In the genomic region with DNA sequence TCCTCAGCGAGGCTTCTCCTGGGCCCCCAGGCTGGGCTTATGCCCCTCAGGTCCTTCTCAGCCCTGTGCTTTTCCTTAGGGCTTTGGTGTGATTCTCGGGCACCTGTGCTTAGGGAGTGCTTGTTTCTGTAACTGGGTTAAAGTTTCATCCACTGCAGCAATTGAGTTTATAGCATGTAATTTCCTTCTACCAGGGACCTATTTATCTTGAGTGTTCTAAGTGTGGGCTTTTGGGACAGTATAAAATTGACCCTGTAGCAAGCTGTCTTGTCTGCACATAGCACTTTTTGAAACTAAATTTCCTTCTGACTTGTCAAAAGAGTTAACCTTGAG, we compare ENCODE assay signal across 18 cellular contexts. TPM values are rescaled to one million over a fixed set of nuclear protein-coding genes. Genes with fewer than 3 reads are reported as not detected.
DNase-seq lines count a peak whose midpoint lies in the region; ATAC-seq, FAIRE-seq and TF ChIP-seq lines count a peak whose summit lies in the region.
"Had no signal": no experiment of that assay in that cellular context is flagged by ENCODE, and none has a peak within 500 bp of the region (broad histone marks: within the 10 kb centered on the region; RNA-seq: fewer than 3 reads in every experiment).

No MANE protein-coding gene starts in this region.

- H3K27me3 Mint-ChIP-seq in activated naive CD4-positive, alpha-beta T cell treated with anti-CD3 and anti-CD28 coated beads, Interleukin-2, amount 50 U/mL, for 24 hours, result no peaks in the 10 kb centered on the region
- no peaks in the 10 kb centered on the region for H3K27me3 Mint-ChIP-seq in natural killer cell (ENCODE audit: low read depth in 2 of 2)
- H3K27me3 Mint-ChIP-seq: activated CD4-positive, alpha-beta T cell treated with anti-CD3 and anti-CD28 coated beads, Interleukin-2, amount 10 ng/mL, durations not matched to agents 24 days and 14 days; naive B cell had no signal

- no peak for ATAC-seq in K562
- no peak for ATAC-seq in natural killer cell

- TF ChIP-seq RAD21 in K562 (CRISPR knock-in tag; conservative IDR thresholded peaks at IDR 0.05 in 1 of 2, IDR thresholded peaks at IDR 0.05 in 1 of 2), result no peak

- H3K4me2 ChIP-seq in K562 (ENCODE audit: insufficient read depth, low read length), result no peak overlapping the region

- H3K9me1 ChIP-seq in K562 (ENCODE audit: control insufficient read depth, insufficient read depth, low read length), result no peaks in the 10 kb centered on the region

- no TSS peak for BruUV-seq in K562 (replicated peaks; lab: Mats Ljungman, UMichigan)

- H3K27ac ChIP-seq in K562 (ENCODE audit: extremely low read depth, low read depth, low read length), result peak overlapping the region; percentile 22; the same call in 1 of the 3 replicates
- no peak overlapping the region for H3K27ac ChIP-seq in coronary artery
- H3K27ac ChIP-seq in left ventricle myocardium inferior (replicated peaks), result no peak overlapping the region

- no peaks in the 10 kb centered on the region for H3K27me3 ChIP-seq in K562 (ENCODE audit: control insufficient read depth in 2 of 2, insufficient read depth in 2 of 2, low read length in 2 of 2)
- H3K27me3 ChIP-seq in left ventricle myocardium inferior (ENCODE audit: low read depth), result no peaks in the 10 kb centered on the region
- H3K27me3 ChIP-seq: adrenal gland, cardiac muscle cell had no signal

- H3K79me2 ChIP-seq in K562 (ENCODE audit: control insufficient read depth, insufficient read depth, low read length), result peaks cover 97% of the 10 kb centered on the region

- in situ Hi-C loops in K562 (cut with MboI), result no loop called here

- POLR2A ChIA-PET in K562 (lab: Yijun Ruan, JAX), result interaction anchor here (1.3 kb wide), 1 partner anchor 11 kb away, joined by 3 read pairs; no protein-coding TSS in a partner anchor

- H3K27ac Mint-ChIP-seq in activated naive CD4-positive, alpha-beta T cell treated with anti-CD3 and anti-CD28 coated beads, Interleukin-2, amount 50 U/mL, for 24 hours, result peak overlapping the region; percentile 55
- H3K27ac Mint-ChIP-seq in natural killer cell, result peak overlapping the region; percentile 95 to 98

- 0 out of 4 replicates have a peak overlapping the region, but pooled peaks of 1 of the 2 experiments have one; percentile 15 for H3K9ac ChIP-seq in K562 (ENCODE audit: insufficient read depth in 1 of 2, low read depth in 2 of 2, low read length in 2 of 2)

- H3K36me3 ChIP-seq in K562 (ENCODE audit: control insufficient read depth, insufficient read depth, low read length) (peaks cover 54% of the 10 kb centered on the region), left ventricle myocardium inferior (peaks cover 3% of the 10 kb centered on the region)
- H3K36me3 ChIP-seq: adrenal gland, cardiac muscle cell had no signal

- CTCF ChIA-PET in K562 (lab: Yijun Ruan, JAX; ENCODE audit: low intra/inter-chr PET ratio), result no interaction called here

- TF ChIP-seq EP300 in K562 (IDR thresholded peaks at IDR 0.05; ENCODE audit: low read length), result no peak

- H3K4me1 Mint-ChIP-seq in activated naive CD4-positive, alpha-beta T cell treated with anti-CD3 and anti-CD28 coated beads, Interleukin-2, amount 50 U/mL, for 24 hours, result peaks cover 68% of the 10 kb centered on the region
- H3K4me1 Mint-ChIP-seq in natural killer cell, result peaks cover 58 to 59% of the 10 kb centered on the region in 2 donors

- H3K9me3 ChIP-seq in K562 (replicated peaks; ENCODE audit: control insufficient read depth, insufficient read depth, low read depth, low read length) (no peaks in the 10 kb centered on the region), left ventricle myocardium inferior (replicated peaks) (no peaks in the 10 kb centered on the region)
- H3K9me3 ChIP-seq: adrenal gland had no signal

- H3K4me1 ChIP-seq in K562 (replicated peaks in 1 of 2; ENCODE audit: control insufficient read depth in 2 of 2, insufficient read depth in 2 of 2, low read length in 2 of 2), result peaks cover 2 to 14% of the 10 kb centered on the region in 2 experiments; a peak in 3 of 5 replicates
- H3K4me1 ChIP-seq in left ventricle myocardium inferior, result peaks cover 58% of the 10 kb centered on the region

- TF ChIP-seq CTCF in K562 (IDR thresholded peaks at IDR 0.05 in 2 of 3, conservative IDR thresholded peaks at IDR 0.05 in 1 of 3; ENCODE audit: insufficient read depth in 2 of 3, low read depth in 1 of 3, low read length in 3 of 3) (no peak), natural killer cell (IDR thresholded peaks at IDR 0.05) (no peak), coronary artery (IDR thresholded peaks at IDR 0.05) (no peak), left ventricle myocardium inferior (IDR thresholded peaks at IDR 0.05; ENCODE audit: borderline replicate concordance) (no peak)

- H4K20me1 ChIP-seq in K562 (replicated peaks; ENCODE audit: control insufficient read depth, insufficient read depth, low read length), result peaks cover 41% of the 10 kb centered on the region

- H3K36me3 Mint-ChIP-seq in activated naive CD4-positive, alpha-beta T cell treated with anti-CD3 and anti-CD28 coated beads, Interleukin-2, amount 50 U/mL, for 24 hours, result no peaks in the 10 kb centered on the region
- H3K36me3 Mint-ChIP-seq in natural killer cell, result no peaks in the 10 kb centered on the region
- H3K36me3 Mint-ChIP-seq: naive B cell had no signal

- TF ChIP-seq POLR2A in K562 (conservative IDR thresholded peaks at IDR 0.05), result no peak

- no peak overlapping the region for H3K4me3 Mint-ChIP-seq in activated naive CD4-positive, alpha-beta T cell treated with anti-CD3 and anti-CD28 coated beads, Interleukin-2, amount 50 U/mL, for 24 hours
- H3K4me3 Mint-ChIP-seq in natural killer cell, result peak overlapping the region; percentile 97
- H3K4me3 Mint-ChIP-seq: activated CD4-positive, alpha-beta T cell treated with anti-CD3 and anti-CD28 coated beads, Interleukin-2, amount 10 ng/mL, durations not matched to agents 24 days and 14 days; naive B cell had no signal

- no peak overlapping the region for H2AFZ ChIP-seq in K562 (ENCODE audit: low read depth, low read length)

- intact Hi-C loops in K562 (cut with micrococcal nuclease) (no loop called here), natural killer cell (cut with micrococcal nuclease) (loop anchor here (5.0 kb wide), 1 partner anchor 34 kb away; no protein-coding TSS in a partner anchor), left ventricle myocardium inferior (cut with micrococcal nuclease) (no loop called here)

- FAIRE-seq in K562 (lab: Jason Lieb, UNC), result no peak
- FAIRE-seq: GM18507 had no signal

- 92% methylated on average over 2 of the region's 2 CpGs for WGBS in K562 (ENCODE audit: insufficient coverage, low coverage, missing lambda C conversion rate)

- no peaks in the 10 kb centered on the region for H3K9me3 Mint-ChIP-seq in activated naive CD4-positive, alpha-beta T cell treated with anti-CD3 and anti-CD28 coated beads, Interleukin-2, amount 50 U/mL, for 24 hours
- no peaks in the 10 kb centered on the region for H3K9me3 Mint-ChIP-seq in natural killer cell
- H3K9me3 Mint-ChIP-seq: activated CD4-positive, alpha-beta T cell treated with anti-CD3 and anti-CD28 coated beads, Interleukin-2, amount 10 ng/mL, durations not matched to agents 24 days and 14 days; naive B cell had no signal

- DNase-seq in activated naive CD4-positive, alpha-beta T cell treated with Interleukin-2 at 50 U/mL for 16 hours, result no peak
- DNase-seq in K562 (ENCODE audit: extremely low read depth in 1 of 4, low spot score in 3 of 4), result no peak
- no peak for DNase-seq in natural killer cell
- DNase-seq in glomerular visceral epithelial cell (ENCODE audit: extremely low spot score), result no peak
- DNase-seq in coronary artery (ENCODE audit: low spot score), result no peak
- DNase-seq in hepatic stellate cell (ENCODE audit: low spot score), result no peak
- DNase-seq in left ventricle myocardium inferior, result no peak
- DNase-seq: activated CD4-positive, alpha-beta T cell treated with anti-CD3 and anti-CD28 coated beads, Interleukin-2, amount 10 ng/mL, durations not matched to agents 24 days and 14 days; adrenal gland; COR-L47; glutamatergic neuron; HCEC 1CT; IMR-90; naive B cell had no signal

- H3K4me3 ChIP-seq in K562 (no peak overlapping the region), coronary artery (no peak overlapping the region), left ventricle myocardium inferior (no peak overlapping the region)
- H3K4me3 ChIP-seq: adrenal gland, cardiac muscle cell, lung had no signal

TF ChIP-seq in K562, 482 proteins besides CTCF, POLR2A, EP300 and RAD21 (continues in another document):
- TF ChIP-seq E2F3 (CRISPR knock-in tag; IDR thresholded peaks at IDR 0.05) (no peak), PTRF (tag; IDR thresholded peaks at IDR 0.05) (no peak)

RNA-seq across cellular contexts. Expression of a gene that starts 47.6 kb away (rescaled TPM):
- 64.2 and 71.9 TPM in 2 replicates for total RNA-seq in K562 (2011; cell fraction: chromatin; rRNA removed; ENCODE audit: low replicate concordance)
- total RNA-seq in K562 (2011; cell fraction: nucleolus; rRNA removed), result 40.3 and 42.0 TPM in 2 replicates
- total RNA-seq in K562 (2011; cell fraction: nucleoplasm; rRNA removed), result 44.1 and 58.8 TPM in 2 replicates
- total RNA-seq in K562 (2014; rRNA removed) (114 and 141 TPM in 2 replicates), K562 (2014; rRNA removed; fragmentation: Illumina TruSeq; extraction: Trizol) (36.3 and 39.2 TPM in 2 replicates), K562 (2015; rRNA removed; fragmentation: Illumina TruSeq; extraction: Trizol) (61.2 and 65.5 TPM in 2 replicates), K562 (2021) (215 and 226 TPM in 2 replicates), natural killer cell (100 to 1,000 TPM; 209 to 232 (median 230) TPM), left ventricle myocardium inferior (24.1 TPM)
- polyA plus RNA-seq in K562 (2011; rRNA removed) (25.4 and 33.0 TPM in 2 replicates), K562 (2014; fragmentation: Illumina TruSeq; extraction: Trizol) (44.2 and 80.9 TPM in 2 replicates), K562 (2014; fragmentation: Nextera tagmentation; extraction: Ambion mirVana) (1 to 10 TPM; 2.4 to 5.1 TPM), K562 (2014; rRNA removed) (88.4 and 112 TPM in 2 replicates)
- 21.1 and 45.0 TPM in 2 replicates for polyA plus RNA-seq in K562 (2011; cell fraction: cytosol; rRNA removed)
- polyA plus RNA-seq in K562 (2011; cell fraction: nucleus; rRNA removed), result 23.6 and 33.3 TPM in 2 replicates
- polyA plus RNA-seq in K562 (2012), result 44.9 and 60.8 TPM in 2 replicates
- 33.1 and 40.4 TPM in 2 replicates for polyA minus RNA-seq in K562 (2011; rRNA and poly(A)+ RNA removed)
- 55.4 and 91.3 TPM in 2 replicates for polyA minus RNA-seq in K562 (2011; cell fraction: cytosol; rRNA and poly(A)+ RNA removed)
- 12.5 and 17.4 TPM in 2 replicates for polyA minus RNA-seq in K562 (2011; cell fraction: nucleus; rRNA and poly(A)+ RNA removed)
